20 cellular contexts compared by ENCODE assay signal in genomic region chr10:66321746-66322145, GRCh38.
DNase-seq lines count a peak whose midpoint lies in the region; ATAC-seq and TF ChIP-seq lines count a peak whose summit lies in the region.
"Had no signal": no experiment of that assay in that cellular context is flagged by ENCODE, and none has a peak within 500 bp of the region (broad histone marks: within the 10 kb centered on the region; RNA-seq: fewer than 3 reads in every experiment).

No MANE protein-coding gene starts in this region.

- peak overlapping the region; percentile 0; the same call in 1 of the 2 replicates for H3K27ac ChIP-seq in C4-2B
- H3K27ac ChIP-seq in SJCRH30, result peak overlapping the region; percentile 95
- peak overlapping the region in 11 of 12 donors; percentile 3 to 80 (median 51) for H3K27ac ChIP-seq in heart left ventricle
- H3K27ac ChIP-seq in gastroesophageal sphincter, result no peak overlapping the region
- H3K27ac ChIP-seq: epithelial cell of prostate, GM23248, Peyer's patch, upper lobe of right lung had no signal

- H3K4me1 ChIP-seq in SJCRH30, result peaks cover 26% of the 10 kb centered on the region
- peaks cover 0 to 19% (median 8%) of the 10 kb centered on the region in 12 donors for H3K4me1 ChIP-seq in heart left ventricle
- H3K4me1 ChIP-seq in mucosa of descending colon (ENCODE audit: low read depth), result peaks cover 6% of the 10 kb centered on the region
- H3K4me1 ChIP-seq in gastroesophageal sphincter, result no peaks in the 10 kb centered on the region
- H3K4me1 ChIP-seq: Peyer's patch, upper lobe of right lung had no signal

- H3K9me3 ChIP-seq in SJCRH30 (replicated peaks), result no peaks in the 10 kb centered on the region
- H3K9me3 ChIP-seq in heart left ventricle, result no peaks in the 10 kb centered on the region
- H3K9me3 ChIP-seq in mucosa of descending colon, result no peaks in the 10 kb centered on the region
- H3K9me3 ChIP-seq in gastroesophageal sphincter, result no peaks in the 10 kb centered on the region
- H3K9me3 ChIP-seq: Peyer's patch, upper lobe of right lung had no signal

- WGBS in heart left ventricle, 4 donors, result 80 to 88% (median 80%) methylated on average over 4 of the region's 4 CpGs
- 68 to 81% methylated on average over 4 of the region's 4 CpGs for WGBS in gastroesophageal sphincter (ENCODE audit: low coverage in 1 of 2), 2 donors

- ATAC-seq in heart left ventricle (peak; percentile 36 to 82 (median 49)), mucosa of descending colon (peak; percentile 26), gastroesophageal sphincter (no peak)
- ATAC-seq: activated T-cell treated with anti-CD3 and anti-CD28 coated beads, Interleukin-2, amount 50 U/mL, for 72 hours; upper lobe of right lung had no signal

- H3K27me3 ChIP-seq in SJCRH30, result no peaks in the 10 kb centered on the region
- H3K27me3 ChIP-seq in heart left ventricle, result no peaks in the 10 kb centered on the region
- H3K27me3 ChIP-seq in gastroesophageal sphincter, result no peaks in the 10 kb centered on the region
- H3K27me3 ChIP-seq: Peyer's patch, upper lobe of right lung had no signal

- H3K4me3 ChIP-seq in SJCRH30 (no peak overlapping the region), heart left ventricle (no peak overlapping the region), mucosa of descending colon (no peak overlapping the region), gastroesophageal sphincter (no peak overlapping the region)
- H3K4me3 ChIP-seq: GM23248, Peyer's patch, upper lobe of right lung had no signal

- TF ChIP-seq POLR2A in heart left ventricle (IDR thresholded peaks at IDR 0.05) (no peak), gastroesophageal sphincter (IDR thresholded peaks at IDR 0.05) (no peak)

- H3K36me3 ChIP-seq in SJCRH30 (no peaks in the 10 kb centered on the region), heart left ventricle (no peaks in the 10 kb centered on the region), mucosa of descending colon (ENCODE audit: low read depth) (no peaks in the 10 kb centered on the region), gastroesophageal sphincter (no peaks in the 10 kb centered on the region)
- H3K36me3 ChIP-seq: Peyer's patch, upper lobe of right lung had no signal

- no peak for TF ChIP-seq EP300 in gastroesophageal sphincter (IDR thresholded peaks at IDR 0.05)

- TF ChIP-seq CTCF in C4-2B (conservative IDR thresholded peaks at IDR 0.05) (no peak), heart left ventricle (IDR thresholded peaks at IDR 0.05) (no peak), mucosa of descending colon (IDR thresholded peaks at IDR 0.05) (no peak), gastroesophageal sphincter (IDR thresholded peaks at IDR 0.05) (no peak)

- peak; percentile 45 to 67 for DNase-seq in SJCRH30
- DNase-seq in heart left ventricle, result no peak
- no peak for DNase-seq in mucosa of descending colon
- no peak for DNase-seq in activated CD8-positive, alpha-beta memory T cell treated with anti-CD3 and anti-CD28 coated beads, Interleukin-2, amount 50 U/mL, for 48 hours
- DNase-seq in SKM-1 treated with dmso at 0.1 percent for 144 hours (lab: John Stamatoyannopoulos, UW; ENCODE audit: unreplicated experiment), result no peak
- DNase-seq in EL, result no peak
- DNase-seq: activated CD4-positive, alpha-beta T cell treated with anti-CD3 and anti-CD28 coated beads for 4 hours; activated naive CD4-positive, alpha-beta T cell treated with anti-CD3 and anti-CD28 coated beads, Interleukin-2, amount 10 ng/mL, durations not matched to agents 7 days and 5 days; activated T-cell treated with anti-CD3 and anti-CD28 coated beads, Interleukin-2, amount 50 U/mL, for 72 hours; CD8-positive, alpha-beta memory T cell; GM23248; head of caudate nucleus; Karpas-422; NCI-H187; NCI-H526; Peyer's patch; upper lobe of right lung had no signal

- intact Hi-C loops in heart left ventricle (cut with DNase I), result loop anchor here in 1 of 10 donors (10.0 kb wide), 1 partner anchor 303 kb away; no protein-coding TSS in a partner anchor
- intact Hi-C loops in mucosa of descending colon (cut with DNase I, micrococcal nuclease), result no loop called here

Comparison
In these comparisons a context has a peak if more than half of its experiments do, and no peak if none do; other contexts are left out.
1. H3K27ac ChIP-seq: peak in C4-2B (single experiment), SJCRH30 (single experiment) and heart left ventricle (11 of 12); none in gastroesophageal sphincter (0 of 4).
2. DNase-seq: peak in SJCRH30 (2 of 2); none in heart left ventricle (0 of 5), mucosa of descending colon (0 of 3), activated CD8-positive, alpha-beta memory T cell treated with anti-CD3 and anti-CD28 coated beads, Interleukin-2, amount 50 U/mL, for 48 hours (single experiment), SKM-1 treated with dmso at 0.1 percent for 144 hours (single experiment) and EL (single experiment).